In the genomic region with DNA sequence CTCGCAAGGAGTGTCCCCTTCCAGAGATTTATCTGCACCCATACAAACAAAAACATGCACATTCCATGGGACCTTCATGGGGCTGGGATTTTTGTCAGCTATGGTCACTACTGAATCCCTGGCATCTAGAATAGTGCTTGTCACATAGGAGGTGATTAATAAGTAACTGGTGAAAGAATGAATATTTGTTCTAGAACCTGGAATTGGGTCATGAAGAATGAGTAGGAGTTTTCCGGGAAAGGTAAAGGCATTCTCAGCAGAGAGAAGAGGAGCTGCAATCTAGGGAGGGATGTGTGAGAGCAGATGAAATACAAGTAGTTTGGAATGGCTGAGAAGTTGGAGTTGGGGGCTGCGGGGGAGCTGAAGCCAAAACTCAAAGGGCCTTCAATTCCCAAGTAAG, we compare ENCODE assay signal across 24 cellular contexts. TPM values are rescaled to one million over a fixed set of nuclear protein-coding genes. Genes with fewer than 3 reads are reported as not detected.
DNase-seq lines count a peak whose midpoint lies in the region; ATAC-seq and TF ChIP-seq lines count a peak whose summit lies in the region.
"Had no signal": no experiment of that assay in that cellular context is flagged by ENCODE, and none has a peak within 500 bp of the region (broad histone marks: within the 10 kb centered on the region; RNA-seq: fewer than 3 reads in every experiment).

No MANE protein-coding gene starts in this region.

- peaks cover 14% of the 10 kb centered on the region for H3K9me3 Mint-ChIP-seq in T-helper 1 cell treated with Interleukin-12 subunit alpha and Interleukin-12 subunit beta and Interleukin-4 antibody, amounts not matched to agents 30 μg/mL and 1 μg/mL, for 36 hours
- H3K9me3 Mint-ChIP-seq in central memory CD8-positive, alpha-beta T cell: no peaks in the 10 kb centered on the region
- no peaks in the 10 kb centered on the region for H3K9me3 Mint-ChIP-seq in stimulated activated naive B cell treated with anti-CD40 and anti-IgM and Interleukin-4, amounts not matched to agents 10 μg/mL and 1 μg/mL and 100 μg/mL, for 72 hours
- H3K9me3 Mint-ChIP-seq in activated CD8-positive, alpha-beta memory T cell treated with anti-CD3 and anti-CD28 coated beads, Interleukin-2, amount 10 ng/mL, durations not matched to agents 7 days and 5 days (ENCODE audit: low read depth): peaks cover 2% of the 10 kb centered on the region
- H3K9me3 Mint-ChIP-seq: GM23338 had no signal

- intact Hi-C loops in right lobe of liver (cut with DNase I): no loop called here

- H3K36me3 ChIP-seq in right lobe of liver (peaks cover 0 to 3% (median 0%) of the 10 kb centered on the region in 4 donors), neutrophil (peaks cover 9% of the 10 kb centered on the region)

- no peak for ATAC-seq in central memory CD8-positive, alpha-beta T cell (replicated peaks; ENCODE audit: extremely low read depth, poor library complexity, severe bottlenecking)
- ATAC-seq in right lobe of liver: peak; percentile 12 to 51 (median 30)
- no peak for ATAC-seq in stimulated activated naive B cell treated with anti-CD40 and anti-IgM and Interleukin-4, amounts not matched to agents 10 μg/mL and 1 μg/mL and 100 μg/mL, for 72 hours (replicated peaks)
- no peak for ATAC-seq in activated CD8-positive, alpha-beta memory T cell treated with anti-CD3 and anti-CD28 coated beads, Interleukin-2, amount 10 ng/mL, durations not matched to agents 7 days and 5 days
- ATAC-seq: GM23338, Right ventricle myocardium inferior had no signal

- peaks cover 53% of the 10 kb centered on the region for H3K4me1 Mint-ChIP-seq in T-helper 1 cell treated with Interleukin-12 subunit alpha and Interleukin-12 subunit beta and Interleukin-4 antibody, amounts not matched to agents 30 μg/mL and 1 μg/mL, for 36 hours (ENCODE audit: low read depth)
- peaks cover 62% of the 10 kb centered on the region for H3K4me1 Mint-ChIP-seq in central memory CD8-positive, alpha-beta T cell
- H3K4me1 Mint-ChIP-seq in stimulated activated naive B cell treated with anti-CD40 and anti-IgM and Interleukin-4, amounts not matched to agents 10 μg/mL and 1 μg/mL and 100 μg/mL, for 72 hours: peaks cover 41 to 80% of the 10 kb centered on the region in 2 donors
- H3K4me1 Mint-ChIP-seq in activated CD8-positive, alpha-beta memory T cell treated with anti-CD3 and anti-CD28 coated beads, Interleukin-2, amount 10 ng/mL, durations not matched to agents 7 days and 5 days: peaks cover 61% of the 10 kb centered on the region

- CTCF ChIA-PET in activated CD8-positive, alpha-beta memory T cell treated with anti-CD3 and anti-CD28 coated beads, Interleukin-2, amount 10 ng/mL, durations not matched to agents 7 days and 5 days (lab: Charles Lee): interaction anchor here (1.1 to 22.1 kb wide), 3 partner anchors 15 to 42 kb away, joined by 3 to 405 read pairs (median 5); partner anchors contain the start of genes MXD3 and SLC34A1

- peak overlapping the region; percentile 71 to 94 (median 89) for H3K27ac ChIP-seq in right lobe of liver
- H3K27ac ChIP-seq in neutrophil: peak overlapping the region; percentile 93
- H3K27ac ChIP-seq: Peyer's patch had no signal

- H3K4me3 ChIP-seq in right lobe of liver (peak overlapping the region in 2 of 3 donors; percentile 8 to 14), neutrophil (ENCODE audit: low read depth in 1 of 2, low read length in 1 of 2) (no peak overlapping the region)
- H3K4me3 ChIP-seq: GM23338, Peyer's patch had no signal

- DNase-seq in T-helper 1 cell (no peak), right lobe of liver (peak in 1 of 3 donors; percentile 14), SW 1271 (lab: John Stamatoyannopoulos, UW) (no peak)
- no peak for DNase-seq in central memory CD8-positive, alpha-beta T cell (ENCODE audit: low spot score in 2 of 2)
- no peak for DNase-seq in stimulated activated naive B cell treated with anti-CD40 and anti-IgM and Interleukin-4, amounts not matched to agents 10 μg/mL and 1 μg/mL and 100 μg/mL, for 72 hours
- DNase-seq in activated CD8-positive, alpha-beta memory T cell treated with anti-CD3 and anti-CD28 coated beads, Interleukin-2, amount 10 ng/mL, durations not matched to agents 7 days and 5 days: no peak
- DNase-seq: 8988T; BE2C; Caco-2; CD4-positive, CD25-positive, alpha-beta regulatory T cell; DMS53; EL; HCEC 1CT; KBM-7; NCI-H1105; NCI-H2081; NCI-H446 treated with DMSO at 0.1 percent for 48 hours; NCI-H69; NK-92 treated with Interleukin-12 subunit alpha and Interleukin-12 subunit beta, amount 100 ng/mL, for 24 hours; Peyer's patch had no signal

- H3K27ac Mint-ChIP-seq in T-helper 1 cell treated with Interleukin-12 subunit alpha and Interleukin-12 subunit beta and Interleukin-4 antibody, amounts not matched to agents 30 μg/mL and 1 μg/mL, for 36 hours: peak overlapping the region; percentile 1
- peak overlapping the region; percentile 18 for H3K27ac Mint-ChIP-seq in central memory CD8-positive, alpha-beta T cell (ENCODE audit: low read depth)
- no peak overlapping the region for H3K27ac Mint-ChIP-seq in stimulated activated naive B cell treated with anti-CD40 and anti-IgM and Interleukin-4, amounts not matched to agents 10 μg/mL and 1 μg/mL and 100 μg/mL, for 72 hours
- no peak overlapping the region for H3K27ac Mint-ChIP-seq in activated CD8-positive, alpha-beta memory T cell treated with anti-CD3 and anti-CD28 coated beads, Interleukin-2, amount 10 ng/mL, durations not matched to agents 7 days and 5 days
- H3K27ac Mint-ChIP-seq: GM23338 had no signal

- no peaks in the 10 kb centered on the region for H3K9me3 ChIP-seq in right lobe of liver
- no peaks in the 10 kb centered on the region for H3K9me3 ChIP-seq in neutrophil
- H3K9me3 ChIP-seq: BE2C, Caco-2, Peyer's patch had no signal

- no peaks in the 10 kb centered on the region for H3K27me3 Mint-ChIP-seq in T-helper 1 cell treated with Interleukin-12 subunit alpha and Interleukin-12 subunit beta and Interleukin-4 antibody, amounts not matched to agents 30 μg/mL and 1 μg/mL, for 36 hours (ENCODE audit: low read depth)
- H3K27me3 Mint-ChIP-seq in central memory CD8-positive, alpha-beta T cell: no peaks in the 10 kb centered on the region
- no peaks in the 10 kb centered on the region for H3K27me3 Mint-ChIP-seq in stimulated activated naive B cell treated with anti-CD40 and anti-IgM and Interleukin-4, amounts not matched to agents 10 μg/mL and 1 μg/mL and 100 μg/mL, for 72 hours
- no peaks in the 10 kb centered on the region for H3K27me3 Mint-ChIP-seq in activated CD8-positive, alpha-beta memory T cell treated with anti-CD3 and anti-CD28 coated beads, Interleukin-2, amount 10 ng/mL, durations not matched to agents 7 days and 5 days
- H3K27me3 Mint-ChIP-seq: CD4-positive, CD25-positive, alpha-beta regulatory T cell had no signal

- H3K36me3 Mint-ChIP-seq in T-helper 1 cell treated with Interleukin-12 subunit alpha and Interleukin-12 subunit beta and Interleukin-4 antibody, amounts not matched to agents 30 μg/mL and 1 μg/mL, for 36 hours (ENCODE audit: low read depth): peaks cover 22% of the 10 kb centered on the region
- H3K36me3 Mint-ChIP-seq in central memory CD8-positive, alpha-beta T cell (ENCODE audit: insufficient read depth): peaks cover 23% of the 10 kb centered on the region
- peaks cover 6 to 10% of the 10 kb centered on the region in 2 donors for H3K36me3 Mint-ChIP-seq in stimulated activated naive B cell treated with anti-CD40 and anti-IgM and Interleukin-4, amounts not matched to agents 10 μg/mL and 1 μg/mL and 100 μg/mL, for 72 hours
- peaks cover 20% of the 10 kb centered on the region for H3K36me3 Mint-ChIP-seq in activated CD8-positive, alpha-beta memory T cell treated with anti-CD3 and anti-CD28 coated beads, Interleukin-2, amount 10 ng/mL, durations not matched to agents 7 days and 5 days

- H3K4me1 ChIP-seq in right lobe of liver (peaks cover 0 to 74% (median 23%) of the 10 kb centered on the region in 4 donors), neutrophil (ENCODE audit: control insufficient read depth in 1 of 2, insufficient read depth in 1 of 2, low read depth in 1 of 2, low read length in 1 of 2) (peaks cover 81 to 93% of the 10 kb centered on the region in 2 experiments)

- TF ChIP-seq CTCF in right lobe of liver (IDR thresholded peaks at IDR 0.05) (no peak), neutrophil (IDR thresholded peaks at IDR 0.05) (no peak)

- H3K27me3 ChIP-seq in right lobe of liver (no peaks in the 10 kb centered on the region), neutrophil (no peaks in the 10 kb centered on the region)
- H3K27me3 ChIP-seq: BE2C, Peyer's patch had no signal

- 46% methylated on average over 3 of the region's 3 CpGs for whole genome bisulfite sequencing in right lobe of liver (ENCODE audit: insufficient coverage, low coverage, low lambda C conversion rate, missing lambda C conversion rate)

- TF ChIP-seq POLR2A in right lobe of liver (IDR thresholded peaks at IDR 0.05): peak; percentile 71

- peak overlapping the region; percentile 4 for H3K4me3 Mint-ChIP-seq in T-helper 1 cell treated with Interleukin-12 subunit alpha and Interleukin-12 subunit beta and Interleukin-4 antibody, amounts not matched to agents 30 μg/mL and 1 μg/mL, for 36 hours
- no peak overlapping the region for H3K4me3 Mint-ChIP-seq in central memory CD8-positive, alpha-beta T cell
- no peak overlapping the region for H3K4me3 Mint-ChIP-seq in stimulated activated naive B cell treated with anti-CD40 and anti-IgM and Interleukin-4, amounts not matched to agents 10 μg/mL and 1 μg/mL and 100 μg/mL, for 72 hours
- no peak overlapping the region for H3K4me3 Mint-ChIP-seq in activated CD8-positive, alpha-beta memory T cell treated with anti-CD3 and anti-CD28 coated beads, Interleukin-2, amount 10 ng/mL, durations not matched to agents 7 days and 5 days
- H3K4me3 Mint-ChIP-seq: GM23338 had no signal

RNA-seq across cellular contexts. Expression of gene LMAN2, which starts 2.8 kb away (rescaled TPM):
- 100 to 1,000 TPM; 103 to 297 (median 160) TPM for total RNA-seq in right lobe of liver
- total RNA-seq in activated CD8-positive, alpha-beta memory T cell treated with anti-CD3 and anti-CD28 coated beads, Interleukin-2, amount 10 ng/mL, durations not matched to agents 7 days and 5 days: 100 to 1,000 TPM; 133 to 140 TPM

RNA-seq across cellular contexts. Expression of gene RGS14, which starts 3.5 kb away (rescaled TPM):
- 10 to 100 TPM; 29.2 to 43.1 (median 35.2) TPM for total RNA-seq in right lobe of liver
- 10 to 100 TPM; 52.3 to 93.0 TPM for total RNA-seq in activated CD8-positive, alpha-beta memory T cell treated with anti-CD3 and anti-CD28 coated beads, Interleukin-2, amount 10 ng/mL, durations not matched to agents 7 days and 5 days

RNA-seq across cellular contexts. Expression of gene SLC34A1, which starts 30.0 kb away (rescaled TPM):
- total RNA-seq in right lobe of liver: 1 to 10 TPM in 3 of 6 experiments, under 1 TPM in 2, not detected in 1; 0.12 to 5.3 (median 1.6) TPM
- under 1 TPM; 0.19 to 0.85 TPM for total RNA-seq in activated CD8-positive, alpha-beta memory T cell treated with anti-CD3 and anti-CD28 coated beads, Interleukin-2, amount 10 ng/mL, durations not matched to agents 7 days and 5 days
- total RNA-seq: Caco-2, GM23338, Right ventricle myocardium inferior had no signal

RNA-seq across cellular contexts. Expression of gene MXD3, which starts 42.6 kb away (rescaled TPM):
- 1 to 10 TPM; 2.2 to 6.2 (median 4.9) TPM for total RNA-seq in right lobe of liver
- 100 to 1,000 TPM in 1 of 2 experiments, 10 to 100 TPM in 1; 60.2 to 117 TPM for total RNA-seq in activated CD8-positive, alpha-beta memory T cell treated with anti-CD3 and anti-CD28 coated beads, Interleukin-2, amount 10 ng/mL, durations not matched to agents 7 days and 5 days

RNA-seq across cellular contexts. Expression of gene PFN3, which starts 46.2 kb away (rescaled TPM):
- total RNA-seq in right lobe of liver: not detected
- total RNA-seq in activated CD8-positive, alpha-beta memory T cell treated with anti-CD3 and anti-CD28 coated beads, Interleukin-2, amount 10 ng/mL, durations not matched to agents 7 days and 5 days: not detected
- total RNA-seq: Caco-2; CD4-positive, CD25-positive, alpha-beta regulatory T cell; Peyer's patch; Right ventricle myocardium inferior had no signal

Comparison
In these comparisons a context has a peak if more than half of its experiments do, and no peak if none do; other contexts are left out.
1. H3K27ac Mint-ChIP-seq: peak in T-helper 1 cell treated with Interleukin-12 subunit alpha and Interleukin-12 subunit beta and Interleukin-4 antibody, amounts not matched to agents 30 μg/mL and 1 μg/mL, for 36 hours (single experiment) and central memory CD8-positive, alpha-beta T cell (single experiment); none in stimulated activated naive B cell treated with anti-CD40 and anti-IgM and Interleukin-4, amounts not matched to agents 10 μg/mL and 1 μg/mL and 100 μg/mL, for 72 hours (single experiment) and activated CD8-positive, alpha-beta memory T cell treated with anti-CD3 and anti-CD28 coated beads, Interleukin-2, amount 10 ng/mL, durations not matched to agents 7 days and 5 days (single experiment).
2. ATAC-seq: peak in right lobe of liver (4 of 4); none in central memory CD8-positive, alpha-beta T cell (single experiment), stimulated activated naive B cell treated with anti-CD40 and anti-IgM and Interleukin-4, amounts not matched to agents 10 μg/mL and 1 μg/mL and 100 μg/mL, for 72 hours (0 of 2) and activated CD8-positive, alpha-beta memory T cell treated with anti-CD3 and anti-CD28 coated beads, Interleukin-2, amount 10 ng/mL, durations not matched to agents 7 days and 5 days (single experiment).
3. H3K4me3 ChIP-seq: peak in right lobe of liver (2 of 3); none in neutrophil (0 of 2).